In the genomic region with DNA sequence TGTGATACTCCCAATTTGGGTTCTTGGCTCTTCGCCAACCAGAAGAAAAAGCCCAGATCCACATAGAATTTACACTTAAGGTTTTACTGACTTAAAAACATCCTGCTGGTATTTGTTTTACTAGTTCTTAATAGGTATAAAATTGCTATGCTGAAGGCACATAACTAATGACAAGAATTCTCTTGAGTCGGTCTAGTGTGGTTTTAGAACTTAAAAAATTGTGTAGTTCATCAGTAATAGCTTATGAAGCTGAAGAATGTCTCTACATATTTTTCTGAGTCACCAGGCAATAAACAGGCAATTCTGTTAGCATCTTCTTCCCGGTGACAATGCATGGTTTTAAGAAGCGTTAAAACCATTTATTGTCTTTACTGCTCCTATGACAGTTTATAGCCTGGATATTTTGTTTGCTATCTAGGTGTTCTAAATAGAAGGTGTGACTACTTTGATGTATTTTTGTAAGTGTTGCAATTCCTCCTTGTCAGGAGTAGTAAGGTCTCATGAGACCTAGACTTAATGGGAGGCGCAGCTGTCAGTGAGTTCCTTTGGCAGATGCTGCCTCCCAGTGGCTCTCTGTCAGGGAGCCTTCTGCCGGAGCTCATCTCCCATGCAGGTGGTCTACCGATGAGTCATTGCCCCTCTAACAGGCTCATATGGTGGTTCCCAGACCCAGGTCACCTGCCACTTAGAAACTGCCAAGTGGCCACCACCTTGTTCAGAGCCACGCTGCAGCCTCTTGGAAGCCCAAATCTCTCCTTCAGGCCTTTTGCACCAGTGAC, we compare ENCODE assay signal across 1 cellular context.
TF ChIP-seq lines count a peak whose summit lies in the region.

No MANE protein-coding gene starts in this region.

TF ChIP-seq in SK-N-SH, 30 proteins besides CTCF, POLR2A, EP300 and RAD21 (continued from another document):
- TF ChIP-seq ZBTB33 (IDR thresholded peaks at IDR 0.05; ENCODE audit: borderline replicate concordance, low read depth): no peak
TF ChIP-seq in SK-N-SH: peak in this region for 0.
